8 cellular contexts compared by ENCODE assay signal in the genomic region with DNA sequence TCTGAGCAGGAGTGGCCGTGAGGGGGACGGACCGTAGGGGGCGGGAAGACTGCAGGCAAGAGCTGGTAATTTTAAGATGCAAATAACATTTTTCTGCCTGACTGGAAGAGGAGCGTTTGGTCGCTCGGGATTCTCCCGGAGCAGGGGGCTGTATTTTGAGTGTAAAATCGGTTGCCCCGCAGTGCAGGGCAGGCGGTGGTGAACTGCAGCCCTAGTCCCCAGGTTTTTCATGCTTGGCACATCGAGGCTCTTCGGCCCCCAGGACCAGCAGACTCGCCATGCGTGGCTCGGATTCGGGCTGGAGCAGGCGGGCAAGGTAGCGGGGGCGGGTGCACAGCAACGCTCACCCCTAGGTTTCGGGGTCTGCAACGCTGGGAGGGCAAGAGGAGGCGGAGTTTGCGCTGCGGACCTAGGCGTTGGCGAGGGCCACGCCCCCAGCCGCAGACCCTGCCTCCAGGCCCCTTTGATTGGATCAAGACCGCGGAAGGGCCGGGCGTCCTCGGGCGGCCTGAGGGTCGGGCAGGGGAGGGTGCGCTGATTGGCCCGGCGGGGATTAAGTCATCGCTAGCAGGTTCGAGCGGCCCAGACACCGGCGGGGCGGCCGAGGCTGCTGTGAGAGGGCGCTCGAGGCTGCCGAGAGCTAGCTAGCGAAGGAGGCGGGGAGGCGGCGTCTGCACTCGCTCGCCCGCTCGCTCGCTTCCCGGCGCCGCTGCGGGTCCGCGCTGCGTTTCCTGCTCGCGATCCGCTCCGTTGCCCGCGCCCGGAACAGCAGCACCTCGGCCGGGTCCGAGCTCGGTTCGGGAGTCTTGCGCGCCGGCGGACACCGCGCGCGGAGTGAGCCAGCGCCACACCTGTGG. TPM values are rescaled to one million over a fixed set of nuclear protein-coding genes. Genes with fewer than 3 reads are reported as not detected.
DNase-seq lines count a peak whose midpoint lies in the region; ATAC-seq and TF ChIP-seq lines count a peak whose summit lies in the region.

A gene with protein sequence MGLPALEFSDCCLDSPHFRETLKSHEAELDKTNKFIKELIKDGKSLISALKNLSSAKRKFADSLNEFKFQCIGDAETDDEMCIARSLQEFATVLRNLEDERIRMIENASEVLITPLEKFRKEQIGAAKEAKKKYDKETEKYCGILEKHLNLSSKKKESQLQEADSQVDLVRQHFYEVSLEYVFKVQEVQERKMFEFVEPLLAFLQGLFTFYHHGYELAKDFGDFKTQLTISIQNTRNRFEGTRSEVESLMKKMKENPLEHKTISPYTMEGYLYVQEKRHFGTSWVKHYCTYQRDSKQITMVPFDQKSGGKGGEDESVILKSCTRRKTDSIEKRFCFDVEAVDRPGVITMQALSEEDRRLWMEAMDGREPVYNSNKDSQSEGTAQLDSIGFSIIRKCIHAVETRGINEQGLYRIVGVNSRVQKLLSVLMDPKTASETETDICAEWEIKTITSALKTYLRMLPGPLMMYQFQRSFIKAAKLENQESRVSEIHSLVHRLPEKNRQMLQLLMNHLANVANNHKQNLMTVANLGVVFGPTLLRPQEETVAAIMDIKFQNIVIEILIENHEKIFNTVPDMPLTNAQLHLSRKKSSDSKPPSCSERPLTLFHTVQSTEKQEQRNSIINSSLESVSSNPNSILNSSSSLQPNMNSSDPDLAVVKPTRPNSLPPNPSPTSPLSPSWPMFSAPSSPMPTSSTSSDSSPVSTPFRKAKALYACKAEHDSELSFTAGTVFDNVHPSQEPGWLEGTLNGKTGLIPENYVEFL (plus strand): TSS at position 585 of the 857 bp plus-strand sequence. CDS start 385 bp downstream, outside the sequence.

- H3K27me3 ChIP-seq in DND-41 (ENCODE audit: insufficient read depth, low read length, poor library complexity): no peaks in the 10 kb centered on the region
- no peaks in the 10 kb centered on the region for H3K27me3 ChIP-seq in muscle layer of duodenum (ENCODE audit: low read depth, low read length)

- H3K9me3 ChIP-seq in DND-41 (ENCODE audit: insufficient read depth, low read length, severe bottlenecking) (no peaks in the 10 kb centered on the region), muscle layer of duodenum (ENCODE audit: control insufficient read depth in 1 of 2, low read length in 2 of 2) (no peaks in the 10 kb centered on the region)

- H3K4me1 ChIP-seq in DND-41 (ENCODE audit: insufficient read depth, low read length) (peaks cover 37% of the 10 kb centered on the region), muscle layer of duodenum (ENCODE audit: control insufficient read depth in 1 of 2, insufficient read depth in 2 of 2, low read length in 2 of 2) (peaks cover 3 to 18% of the 10 kb centered on the region in 2 donors)

- peak; percentile 94 for ATAC-seq in DND-41 (ENCODE audit: insufficient read depth, low read depth)
- ATAC-seq in GM21723 (IDR thresholded peaks at IDR 0.05; ENCODE audit: unreplicated experiment): peak; percentile 97
- peak; percentile 99 for ATAC-seq in esophagus mucosa

- H3K27ac ChIP-seq in DND-41 (ENCODE audit: low read length) (peak within 1 kb of the TSS; percentile 83), muscle layer of duodenum (ENCODE audit: low read length) (peak within 1 kb of the TSS; percentile 78)

- peak within 1 kb of the TSS; percentile 70 for H3K9ac ChIP-seq in DND-41 (ENCODE audit: low read depth, low read length)

- peaks cover 15% of the 10 kb centered on the region; the same call in 1 of the 2 replicates for H4K20me1 ChIP-seq in DND-41 (ENCODE audit: insufficient read depth, low read length)

- H3K79me2 ChIP-seq in DND-41 (ENCODE audit: insufficient read depth, low read length): peaks cover 30% of the 10 kb centered on the region

- H3K36me3 ChIP-seq in DND-41 (ENCODE audit: insufficient read depth, low read length) (no peaks in the 10 kb centered on the region), muscle layer of duodenum (ENCODE audit: control insufficient read depth in 1 of 2, insufficient read depth in 2 of 2, low read length in 2 of 2) (no peaks in the 10 kb centered on the region)

- H3K4me2 ChIP-seq in DND-41 (ENCODE audit: insufficient read depth, low read length): peak within 1 kb of the TSS; percentile 98

- DNase-seq in DND-41: peak; percentile 95
- DNase-seq in KG1 (lab: John Stamatoyannopoulos, UW): peak; percentile 55
- DNase-seq in activated T-cell treated with anti-CD3 and anti-CD28 coated beads, Interleukin-2, amount 50 U/mL, for 48 hours: peak; percentile 94 to 96
- peak; percentile 89 to 94 for DNase-seq in stimulated activated CD8-positive, alpha-beta memory T cell treated with anti-CD3 and anti-CD28 coated beads, Interleukin-7, amount 100 ng/mL, for 4 hours (ENCODE audit: low read depth in 2 of 2)

- H3K4me3 ChIP-seq in DND-41 (ENCODE audit: low read depth in 1 of 2, low read length in 2 of 2): peak within 1 kb of the TSS; percentile 55 to 95
- H3K4me3 ChIP-seq in muscle layer of duodenum (ENCODE audit: low read depth in 1 of 2, low read length in 2 of 2): peak within 1 kb of the TSS; percentile 90 to 95

- peak within 1 kb of the TSS; percentile 99 for H2AFZ ChIP-seq in DND-41 (ENCODE audit: low read depth, low read length)

- TF ChIP-seq CTCF in DND-41 (IDR thresholded peaks at IDR 0.05; ENCODE audit: borderline replicate concordance, extremely low read depth, low read length, poor library complexity, severe bottlenecking): peak; percentile 57

TF ChIP-seq in PFSK-1, 5 proteins besides CTCF, POLR2A, EP300 and RAD21:
- TF ChIP-seq SIN3A (IDR thresholded peaks at IDR 0.05; ENCODE audit: borderline replicate concordance, insufficient read depth, low read length): no peak
- TF ChIP-seq TAF1 (IDR thresholded peaks at IDR 0.05; ENCODE audit: borderline replicate concordance, insufficient read depth, low read length): peak; percentile 43; the same call in 1 of the 2 replicates
- TF ChIP-seq, protein P1, sequence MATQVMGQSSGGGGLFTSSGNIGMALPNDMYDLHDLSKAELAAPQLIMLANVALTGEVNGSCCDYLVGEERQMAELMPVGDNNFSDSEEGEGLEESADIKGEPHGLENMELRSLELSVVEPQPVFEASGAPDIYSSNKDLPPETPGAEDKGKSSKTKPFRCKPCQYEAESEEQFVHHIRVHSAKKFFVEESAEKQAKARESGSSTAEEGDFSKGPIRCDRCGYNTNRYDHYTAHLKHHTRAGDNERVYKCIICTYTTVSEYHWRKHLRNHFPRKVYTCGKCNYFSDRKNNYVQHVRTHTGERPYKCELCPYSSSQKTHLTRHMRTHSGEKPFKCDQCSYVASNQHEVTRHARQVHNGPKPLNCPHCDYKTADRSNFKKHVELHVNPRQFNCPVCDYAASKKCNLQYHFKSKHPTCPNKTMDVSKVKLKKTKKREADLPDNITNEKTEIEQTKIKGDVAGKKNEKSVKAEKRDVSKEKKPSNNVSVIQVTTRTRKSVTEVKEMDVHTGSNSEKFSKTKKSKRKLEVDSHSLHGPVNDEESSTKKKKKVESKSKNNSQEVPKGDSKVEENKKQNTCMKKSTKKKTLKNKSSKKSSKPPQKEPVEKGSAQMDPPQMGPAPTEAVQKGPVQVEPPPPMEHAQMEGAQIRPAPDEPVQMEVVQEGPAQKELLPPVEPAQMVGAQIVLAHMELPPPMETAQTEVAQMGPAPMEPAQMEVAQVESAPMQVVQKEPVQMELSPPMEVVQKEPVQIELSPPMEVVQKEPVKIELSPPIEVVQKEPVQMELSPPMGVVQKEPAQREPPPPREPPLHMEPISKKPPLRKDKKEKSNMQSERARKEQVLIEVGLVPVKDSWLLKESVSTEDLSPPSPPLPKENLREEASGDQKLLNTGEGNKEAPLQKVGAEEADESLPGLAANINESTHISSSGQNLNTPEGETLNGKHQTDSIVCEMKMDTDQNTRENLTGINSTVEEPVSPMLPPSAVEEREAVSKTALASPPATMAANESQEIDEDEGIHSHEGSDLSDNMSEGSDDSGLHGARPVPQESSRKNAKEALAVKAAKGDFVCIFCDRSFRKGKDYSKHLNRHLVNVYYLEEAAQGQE (IDR thresholded peaks at IDR 0.05; ENCODE audit: insufficient read depth in 1 of 2, low read depth in 2 of 2, low read length in 2 of 2): no peak
- peak; percentile 55; the same call in 1 of the 2 replicates for TF ChIP-seq POLR2AphosphoS5 (IDR thresholded peaks at IDR 0.05; ENCODE audit: low read depth, low read length)
- TF ChIP-seq FOXP2 (optimal IDR thresholded peaks at IDR 0.05; ENCODE audit: borderline replicate concordance, extremely low read depth, extremely low read length, insufficient read depth): peak; percentile 84

RNA-seq across cellular contexts. Expression of the gene that starts here (rescaled TPM):
- 6.8 TPM for polyA plus RNA-seq in PFSK-1 (2012; ENCODE audit: insufficient read length, low read depth)
- 7.1 TPM for total RNA-seq in esophagus mucosa

Comparison
In these comparisons a context has a peak if more than half of its experiments do, and no peak if none do; other contexts are left out.
1. Peak in every context shown above with its lines: DNase-seq, ATAC-seq, H3K4me3 ChIP-seq and H3K27ac ChIP-seq.